2 cellular contexts compared by ENCODE assay signal in genomic region chr4:29540439-29541102, GRCh38.
A peak's percentile ranks its signal among the peaks of the same experiment; 100 is the strongest.
TF ChIP-seq lines count a peak whose summit lies in the region.

No MANE protein-coding gene starts in this region.

TF ChIP-seq in GM12878, 131 proteins besides CTCF, POLR2A, EP300 and RAD21 (continued from another document):
- TF ChIP-seq CEBPZ (IDR thresholded peaks at IDR 0.05; ENCODE audit: low read depth, low read length) (no peak), RELB (IDR thresholded peaks at IDR 0.05; ENCODE audit: low read depth) (peak; percentile 76), RAD51 (IDR thresholded peaks at IDR 0.05) (no peak), BCL11A (IDR thresholded peaks at IDR 0.05; ENCODE audit: low read depth, low read length) (no peak), ZNF622 (IDR thresholded peaks at IDR 0.05) (no peak), JUNB (IDR thresholded peaks at IDR 0.05) (peak; percentile 73), ATF7 (IDR thresholded peaks at IDR 0.05; ENCODE audit: low read depth) (peak; percentile 47; the same call in 1 of the 2 replicates), BCLAF1 (IDR thresholded peaks at IDR 0.05) (no peak), ZZZ3 (IDR thresholded peaks at IDR 0.05; ENCODE audit: control insufficient read depth, insufficient read length, low read depth) (no peak), NR2F1 (conservative IDR thresholded peaks at IDR 0.05) (no peak), PAX5 (IDR thresholded peaks at IDR 0.05; ENCODE audit: borderline replicate concordance, low read depth, low read length) (no peak), HDAC2 (IDR thresholded peaks at IDR 0.05) (no peak), IRF4 (IDR thresholded peaks at IDR 0.05; ENCODE audit: low read depth, low read length) (no peak), TAF1 (IDR thresholded peaks at IDR 0.05; ENCODE audit: borderline replicate concordance, low read depth, low read length) (no peak), FOS (IDR thresholded peaks at IDR 0.05; ENCODE audit: borderline replicate concordance, extremely low read depth, insufficient read length) (no peak), JUND (IDR thresholded peaks at IDR 0.05; ENCODE audit: low read depth, low read length) (0 out of 2 replicates have a peak, but pooled peaks have one; percentile 32)
TF ChIP-seq in GM12878: peak in this region for 5.

TF ChIP-seq in SK-N-SH, 30 proteins besides CTCF, POLR2A, EP300 and RAD21 (continued from another document):
- TF ChIP-seq REST (IDR thresholded peaks at IDR 0.05; ENCODE audit: low read depth, low read length) (no peak), PBX3 (IDR thresholded peaks at IDR 0.05) (no peak), TAF1 (IDR thresholded peaks at IDR 0.05; ENCODE audit: borderline replicate concordance, low read depth, low read length) (no peak), JUND (IDR thresholded peaks at IDR 0.05) (no peak), RCOR1 (IDR thresholded peaks at IDR 0.05; ENCODE audit: low read length) (no peak), ELF1 (IDR thresholded peaks at IDR 0.05) (no peak), ZBTB33 (IDR thresholded peaks at IDR 0.05; ENCODE audit: borderline replicate concordance, low read depth) (no peak), MAX (IDR thresholded peaks at IDR 0.05; ENCODE audit: low read depth) (no peak), TEAD4 (IDR thresholded peaks at IDR 0.05; ENCODE audit: borderline replicate concordance, insufficient read depth) (no peak), MXI1 (IDR thresholded peaks at IDR 0.05; ENCODE audit: low read depth, low read length) (no peak), FOXM1 (IDR thresholded peaks at IDR 0.05; ENCODE audit: low read depth) (no peak), MEF2A (IDR thresholded peaks at IDR 0.05; ENCODE audit: borderline replicate concordance, low read depth) (no peak)
TF ChIP-seq in SK-N-SH: peak in this region for 0.
